Comparison of ENCODE assay signal across 22 cellular contexts in the genomic region with DNA sequence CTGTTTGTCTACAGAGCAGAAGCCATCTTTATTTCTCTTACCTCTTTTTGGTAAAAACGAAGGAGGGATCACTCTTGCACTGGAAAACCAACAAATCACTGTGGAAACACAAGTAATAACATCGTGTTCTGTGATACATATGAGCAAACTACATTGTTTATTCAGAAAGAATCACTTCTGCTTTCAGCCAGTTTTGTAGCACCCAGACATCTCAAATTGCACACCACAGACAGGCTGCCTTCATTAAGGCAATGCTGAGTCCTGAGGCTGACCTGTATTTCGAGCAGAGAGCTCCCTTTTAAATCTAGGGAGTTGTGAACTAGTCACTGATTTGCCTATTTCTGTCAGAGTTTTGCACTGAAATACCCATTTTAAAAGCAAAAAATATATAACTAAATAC.
A peak's percentile ranks its signal among the peaks of the same experiment; 100 is the strongest.
DNase-seq lines count a peak whose midpoint lies in the region; ATAC-seq and TF ChIP-seq lines count a peak whose summit lies in the region.
"Had no signal": no experiment of that assay in that cellular context is flagged by ENCODE, and none has a peak within 500 bp of the region (broad histone marks: within the 10 kb centered on the region; RNA-seq: fewer than 3 reads in every experiment).

No MANE protein-coding gene starts in this region.

- H3K27ac Mint-ChIP-seq in neural progenitor cell = no peak overlapping the region
- H3K27ac Mint-ChIP-seq: CD4-positive, alpha-beta memory T cell; IgD-negative memory B cell had no signal

- H3K79me2 ChIP-seq in MM.1S (ENCODE audit: low read length) (no peaks in the 10 kb centered on the region), neural progenitor cell (ENCODE audit: low read depth) (no peaks in the 10 kb centered on the region)

- H3K4me3 ChIP-seq in MM.1S (ENCODE audit: low read length) (no peak overlapping the region), neural progenitor cell (no peak overlapping the region)
- H3K4me3 ChIP-seq: PC-9, SJSA1 had no signal

- H3K9ac ChIP-seq in MM.1S (ENCODE audit: low read length) = peak overlapping the region; percentile 14; the same call in 1 of the 2 replicates
- H3K9ac ChIP-seq in neural progenitor cell = no peak overlapping the region
- H3K9ac ChIP-seq: KMS-11 had no signal

- TF ChIP-seq CTCF in MM.1S (IDR thresholded peaks at IDR 0.05; ENCODE audit: low read length) (no peak), neural progenitor cell (IDR thresholded peaks at IDR 0.05) (no peak)

- no peaks in the 10 kb centered on the region for H3K36me3 ChIP-seq in MM.1S (replicated peaks; ENCODE audit: insufficient read depth, low read length)
- H3K36me3 ChIP-seq in neural progenitor cell = no peaks in the 10 kb centered on the region
- H3K36me3 ChIP-seq: SJSA1 had no signal

- H3F3A ChIP-seq in MM.1S (ENCODE audit: insufficient read depth, low read length) (peaks cover 8% of the 10 kb centered on the region; the same call in 1 of the 2 replicates), neural progenitor cell (ENCODE audit: low read depth) (no peaks in the 10 kb centered on the region)

- H3K9me3 ChIP-seq in MM.1S (replicated peaks; ENCODE audit: insufficient read depth, low read length) = no peaks in the 10 kb centered on the region
- H3K9me3 ChIP-seq in neural progenitor cell (ENCODE audit: low read depth) = no peaks in the 10 kb centered on the region

- H4K20me1 ChIP-seq in MM.1S (ENCODE audit: insufficient read depth, low read length) = no peaks in the 10 kb centered on the region
- H4K20me1 ChIP-seq in neural progenitor cell (ENCODE audit: low read depth) = no peaks in the 10 kb centered on the region

- ATAC-seq in GM21786 (IDR thresholded peaks at IDR 0.05; ENCODE audit: unreplicated experiment) = peak; percentile 80
- ATAC-seq in HG02884 (IDR thresholded peaks at IDR 0.05; ENCODE audit: unreplicated experiment) = no peak

- no peaks in the 10 kb centered on the region for H3K9me2 ChIP-seq in MM.1S (replicated peaks; ENCODE audit: insufficient read depth, low read length)

- H3K27me3 Mint-ChIP-seq in neural progenitor cell (ENCODE audit: insufficient read depth, low read depth) = no peaks in the 10 kb centered on the region
- H3K27me3 Mint-ChIP-seq: CD4-positive, alpha-beta memory T cell; IgD-negative memory B cell had no signal

- H2AFZ ChIP-seq in MM.1S (ENCODE audit: low read length) (0 out of 2 replicates have a peak overlapping the region, but pooled peaks have one; percentile 6), neural progenitor cell (replicated peaks) (peak overlapping the region; percentile 63)
- H2AFZ ChIP-seq: PC-9 had no signal

- no peaks in the 10 kb centered on the region for H3K36me3 Mint-ChIP-seq in neural progenitor cell
- H3K36me3 Mint-ChIP-seq: CD4-positive, alpha-beta memory T cell; IgD-negative memory B cell had no signal

- peaks cover 12% of the 10 kb centered on the region; the same call in 1 of the 2 replicates for H3K4me1 ChIP-seq in MM.1S (ENCODE audit: low read length)
- H3K4me1 ChIP-seq in neural progenitor cell = no peaks in the 10 kb centered on the region
- H3K4me1 ChIP-seq: SJSA1 had no signal

- H3K4me2 ChIP-seq in MM.1S (ENCODE audit: low read depth, low read length) (peak overlapping the region; percentile 51), neural progenitor cell (no peak overlapping the region)
- H3K4me2 ChIP-seq: KMS-11, PC-9 had no signal

- no peaks in the 10 kb centered on the region for H3K4me1 Mint-ChIP-seq in neural progenitor cell
- H3K4me1 Mint-ChIP-seq: CD4-positive, alpha-beta memory T cell; IgD-negative memory B cell had no signal

- DNase-seq in NOMO-1 treated with DMSO at 0.1 percent for 48 hours (lab: John Stamatoyannopoulos, UW; ENCODE audit: unreplicated experiment) = peak; percentile 33
- no peak for DNase-seq in NOMO-1 treated with dmso at 0.1 percent for 144 hours (lab: John Stamatoyannopoulos, UW; ENCODE audit: unreplicated experiment)
- DNase-seq in MM.1S = peak; percentile 25
- no peak for DNase-seq in neural progenitor cell (ENCODE audit: low spot score)
- DNase-seq in AML-193 (lab: John Stamatoyannopoulos, UW) = no peak
- DNase-seq in T-helper 2 cell = no peak
- DNase-seq: C1 segment of cervical spinal cord; CD4-positive, alpha-beta memory T cell; COR-L47; NCI-H1105; NCI-H1436 treated with DMSO at 0.1 percent for 48 hours; NCI-H187 treated with DMSO at 0.1 percent for 48 hours; NCI-H2227 treated with DMSO at 0.1 percent for 48 hours; NCI-H69; PC-9; Right ventricle myocardium superior had no signal

- H3K27me3 ChIP-seq in MM.1S (replicated peaks; ENCODE audit: insufficient read depth, low read length) (no peaks in the 10 kb centered on the region), neural progenitor cell (no peaks in the 10 kb centered on the region)
- H3K27me3 ChIP-seq: SJSA1 had no signal

- H3K27ac ChIP-seq in MM.1S (ENCODE audit: low read length) = peak overlapping the region; percentile 72
- no peak overlapping the region for H3K27ac ChIP-seq in neural progenitor cell
- H3K27ac ChIP-seq: HL-60, KMS-11, PC-9, SJSA1 had no signal

- H3K9me3 Mint-ChIP-seq in neural progenitor cell = no peaks in the 10 kb centered on the region

- no peak overlapping the region for H3K4me3 Mint-ChIP-seq in neural progenitor cell
- H3K4me3 Mint-ChIP-seq: CD4-positive, alpha-beta memory T cell; IgD-negative memory B cell had no signal

Comparison
In these comparisons a context has a peak if more than half of its experiments do, and no peak if none do; other contexts are left out.
1. DNase-seq: peak in NOMO-1 treated with DMSO at 0.1 percent for 48 hours (single experiment) and MM.1S (single experiment); none in NOMO-1 treated with dmso at 0.1 percent for 144 hours (single experiment), neural progenitor cell (single experiment), AML-193 (0 of 2) and T-helper 2 cell (0 of 5).